ENCODE assay signal across 14 cellular contexts in the genomic region with DNA sequence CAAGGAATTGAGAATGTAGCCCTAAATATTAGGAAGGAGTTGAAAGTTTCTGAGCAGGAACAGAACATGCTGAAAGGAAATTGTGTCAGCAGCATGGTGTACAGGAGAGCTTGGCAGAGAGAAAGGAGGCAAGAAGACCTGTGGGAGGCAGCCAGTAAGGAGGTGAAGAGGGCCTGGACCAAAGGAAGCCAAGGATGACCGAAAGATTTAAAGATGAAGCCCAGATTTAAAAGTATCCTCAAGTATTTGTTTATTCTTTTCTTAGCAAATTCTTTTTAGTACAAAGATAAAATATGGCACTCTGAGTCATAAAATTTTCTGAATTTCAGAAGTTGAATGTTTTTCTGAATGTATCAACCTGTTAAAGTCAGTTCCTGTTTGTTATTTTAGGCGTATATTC. TPM values are rescaled to one million over a fixed set of nuclear protein-coding genes. Genes with fewer than 3 reads are reported as not detected.
DNase-seq lines count a peak whose midpoint lies in the region; ATAC-seq, FAIRE-seq and TF ChIP-seq lines count a peak whose summit lies in the region.
"Had no signal": no experiment of that assay in that cellular context is flagged by ENCODE, and none has a peak within 500 bp of the region (broad histone marks: within the 10 kb centered on the region; RNA-seq: fewer than 3 reads in every experiment).

No MANE protein-coding gene starts in this region.

- WGBS in aorta, 2 donors, result 5% methylated on average over 2 of the region's 2 CpGs

- H3K27ac ChIP-seq in brain microvascular endothelial cell (no peak overlapping the region), aorta (ENCODE audit: low read depth in 1 of 2, low read length in 2 of 2) (peak overlapping the region; percentile 64 to 82)

- H3K36me3 Mint-ChIP-seq in activated T-cell treated with anti-CD3 and anti-CD28 coated beads, Interleukin-2, amount 50 U/mL, for 72 hours (ENCODE audit: insufficient read depth in 2 of 2), result peaks cover 0 to 7% of the 10 kb centered on the region in 2 donors
- H3K36me3 Mint-ChIP-seq in memory B cell, result peaks cover 3% of the 10 kb centered on the region

- no peaks in the 10 kb centered on the region for H3K27me3 ChIP-seq in brain microvascular endothelial cell (replicated peaks)
- no peaks in the 10 kb centered on the region for H3K27me3 ChIP-seq in aorta (ENCODE audit: control insufficient read depth in 1 of 2, insufficient read depth in 2 of 2, low read length in 1 of 2)

- H3K4me3 ChIP-seq in brain microvascular endothelial cell (ENCODE audit: low read depth, low read length), result peak overlapping the region; percentile 1
- H3K4me3 ChIP-seq in aorta (ENCODE audit: low read length in 2 of 2), result peak overlapping the region; percentile 52 to 73

- no peaks in the 10 kb centered on the region for H3K9me3 ChIP-seq in aorta (ENCODE audit: control insufficient read depth, low read length)

- TF ChIP-seq CTCF in brain microvascular endothelial cell (IDR thresholded peaks at IDR 0.05; ENCODE audit: low read depth, low read length, missing control alignments), result no peak

- peak overlapping the region; percentile 29 to 38 for H3K4me3 Mint-ChIP-seq in activated T-cell treated with anti-CD3 and anti-CD28 coated beads, Interleukin-2, amount 50 U/mL, for 72 hours
- no peak overlapping the region for H3K4me3 Mint-ChIP-seq in memory B cell

- H3K27ac Mint-ChIP-seq in activated T-cell treated with anti-CD3 and anti-CD28 coated beads, Interleukin-2, amount 50 U/mL, for 72 hours, result no peak overlapping the region
- peak overlapping the region; percentile 21 for H3K27ac Mint-ChIP-seq in memory B cell

- H3K4me1 ChIP-seq in aorta (ENCODE audit: control insufficient read depth in 1 of 2, insufficient read depth in 2 of 2, low read length in 2 of 2), result peaks cover 1 to 4% of the 10 kb centered on the region in 2 donors

- H3K36me3 ChIP-seq in brain microvascular endothelial cell (replicated peaks), result no peaks in the 10 kb centered on the region
- no peaks in the 10 kb centered on the region for H3K36me3 ChIP-seq in aorta (ENCODE audit: control insufficient read depth in 1 of 2, insufficient read depth in 2 of 2, low read length in 1 of 2)

- no peak for FAIRE-seq in frontal cortex (lab: Jason Lieb, UNC)
- FAIRE-seq: HepG2, TTC549 had no signal

- peaks cover 44% of the 10 kb centered on the region for H3K4me1 Mint-ChIP-seq in activated T-cell treated with anti-CD3 and anti-CD28 coated beads, Interleukin-2, amount 50 U/mL, for 72 hours (ENCODE audit: low read depth)
- peaks cover 22% of the 10 kb centered on the region for H3K4me1 Mint-ChIP-seq in memory B cell

- no peak for DNase-seq in activated T-cell treated with anti-CD3 and anti-CD28 coated beads, Interleukin-2, amount 50 U/mL, for 72 hours
- no peak for DNase-seq in activated T-cell treated with anti-CD3 and anti-CD28 coated beads, Interleukin-2, amount 50 U/mL, for 1 hour
- no peak for DNase-seq in brain microvascular endothelial cell
- no peak for DNase-seq in memory B cell (ENCODE audit: low spot score in 2 of 2)
- DNase-seq in aorta, result no peak
- no peak for DNase-seq in frontal cortex (ENCODE audit: low spot score in 2 of 2)
- DNase-seq in inferior parietal cortex (ENCODE audit: extremely low spot score), result no peak
- DNase-seq: ACHN, DMS79, NCI-H2107 had no signal

- in situ Hi-C loops in brain microvascular endothelial cell (cut with HindIII; ENCODE audit: low pct_ligation_motif_present, low sequenced_read_pairs), result no loop called here

- intact Hi-C loops in aorta (cut with DNase I), result loop anchor here in 1 of 2 donors (10.0 kb wide), 1 partner anchor 486 kb away; a partner anchor contains a TSS

- no peaks in the 10 kb centered on the region for H3K9me3 Mint-ChIP-seq in activated T-cell treated with anti-CD3 and anti-CD28 coated beads, Interleukin-2, amount 50 U/mL, for 72 hours
- no peaks in the 10 kb centered on the region for H3K9me3 Mint-ChIP-seq in memory B cell

- ATAC-seq in activated T-cell treated with anti-CD3 and anti-CD28 coated beads, Interleukin-2, amount 50 U/mL, for 72 hours (replicated peaks in 1 of 2), result no peak
- ATAC-seq in memory B cell (ENCODE audit: low read depth), result no peak
- ATAC-seq in aorta (ENCODE audit: low FRiP score), result no peak
- ATAC-seq in GM21737 (IDR thresholded peaks at IDR 0.05; ENCODE audit: unreplicated experiment), result no peak
- ATAC-seq: HepG2 had no signal

- peaks cover 11% of the 10 kb centered on the region for H3K27me3 Mint-ChIP-seq in activated T-cell treated with anti-CD3 and anti-CD28 coated beads, Interleukin-2, amount 50 U/mL, for 72 hours (ENCODE audit: low read depth)
- peaks cover 8% of the 10 kb centered on the region for H3K27me3 Mint-ChIP-seq in memory B cell

RNA-seq across cellular contexts. Expression of a gene that starts 3.5 kb away (rescaled TPM):
- 1 to 10 TPM; 7.3 to 9.1 TPM for total RNA-seq in activated T-cell treated with anti-CD3 and anti-CD28 coated beads, Interleukin-2, amount 50 U/mL, for 72 hours
- total RNA-seq in aorta, result 100 to 1,000 TPM; 132 to 311 TPM
- polyA plus RNA-seq in aorta, result 10 to 100 TPM; 62.7 to 87.3 TPM
- 58.3 TPM for total RNA-seq in frontal cortex

RNA-seq across cellular contexts. Expression of a gene that starts 35.4 kb away (rescaled TPM):
- total RNA-seq in activated T-cell treated with anti-CD3 and anti-CD28 coated beads, Interleukin-2, amount 50 U/mL, for 72 hours, result under 1 TPM in 1 of 2 donors, not detected in 1; 0.19 TPM
- 100 to 1,000 TPM; 180 to 199 TPM for total RNA-seq in aorta
- polyA plus RNA-seq in aorta, result 10 to 100 TPM in 1 of 2 donors, 1 to 10 TPM in 1; 3.7 to 89.2 TPM
- 160 TPM for total RNA-seq in frontal cortex
- total RNA-seq: lung microvascular endothelial cell had no signal

Comparison
In these comparisons a context has a peak if more than half of its experiments do, and no peak if none do; other contexts are left out.
1. RNA of a gene that starts 35.4 kb away (total RNA-seq): 180 to 199 TPM in aorta and 160 TPM in frontal cortex (single experiment); 0.19 TPM in activated T-cell treated with anti-CD3 and anti-CD28 coated beads, Interleukin-2, amount 50 U/mL, for 72 hours; every median in the first group is over 100 times any median in the second.